Comparison of ENCODE assay signal across 22 cellular contexts in genomic region chr5:126043684-126044083, GRCh38.
DNase-seq lines count a peak whose midpoint lies in the region; ATAC-seq and TF ChIP-seq lines count a peak whose summit lies in the region.
"Had no signal": no experiment of that assay in that cellular context is flagged by ENCODE, and none has a peak within 500 bp of the region (broad histone marks: within the 10 kb centered on the region; RNA-seq: fewer than 3 reads in every experiment).

No MANE protein-coding gene starts in this region.

- H3K9me3 Mint-ChIP-seq in activated T-cell treated with anti-CD3 and anti-CD28 coated beads, Interleukin-2, amount 50 U/mL, for 4 hours = no peaks in the 10 kb centered on the region
- H3K9me3 Mint-ChIP-seq: activated CD4-positive, alpha-beta memory T cell treated with anti-CD3 and anti-CD28 coated beads for 36 hours; activated naive CD4-positive, alpha-beta T cell treated with anti-CD3 and anti-CD28 coated beads for 36 hours; memory B cell; nephron progenitor cell had no signal

- no peaks in the 10 kb centered on the region for H3K36me3 ChIP-seq in right atrium auricular region
- H3K36me3 ChIP-seq: ascending aorta, prostate gland, WERI-Rb-1 had no signal

- H3K27me3 ChIP-seq in right atrium auricular region = no peaks in the 10 kb centered on the region
- H3K27me3 ChIP-seq: ascending aorta had no signal

- peak; percentile 74 for DNase-seq in NCI-H748 (lab: John Stamatoyannopoulos, UW; ENCODE audit: unreplicated experiment)
- DNase-seq in NCI-H748 treated with DMSO at 0.1 percent for 48 hours (lab: John Stamatoyannopoulos, UW) = no peak
- peak; percentile 47 for DNase-seq in amniotic epithelial cell (ENCODE audit: low read depth)
- DNase-seq in right atrium auricular region (ENCODE audit: low spot score) = no peak
- DNase-seq in retinal pigment epithelial cell (ENCODE audit: low read depth) = peak; percentile 66
- no peak for DNase-seq in activated T-cell treated with anti-CD3 and anti-CD28 coated beads, Interleukin-2, amount 50 U/mL, for 4 hours
- DNase-seq: activated CD4-positive, alpha-beta memory T cell treated with anti-CD3 and anti-CD28 coated beads for 36 hours; activated naive CD4-positive, alpha-beta T cell treated with anti-CD3 and anti-CD28 coated beads for 36 hours; kidney; nephron progenitor cell; OCI-M1; SIG-M5; stimulated activated CD4-positive, alpha-beta T cell treated with anti-CD3 and anti-CD28 coated beads, Interleukin-12 subunit alpha, Interleukin-12 subunit beta, amount 100 ng/mL, for 4 hours; stimulated activated CD8-positive, alpha-beta memory T cell treated with anti-CD3 and anti-CD28 coated beads, Interleukin-4, amount 100 ng/mL, for 48 hours; substantia nigra; WERI-Rb-1 had no signal

- no peak overlapping the region for H3K4me3 Mint-ChIP-seq in activated T-cell treated with anti-CD3 and anti-CD28 coated beads, Interleukin-2, amount 50 U/mL, for 4 hours
- H3K4me3 Mint-ChIP-seq: activated CD4-positive, alpha-beta memory T cell treated with anti-CD3 and anti-CD28 coated beads for 36 hours; activated naive CD4-positive, alpha-beta T cell treated with anti-CD3 and anti-CD28 coated beads for 36 hours; memory B cell; nephron progenitor cell had no signal

- H3K4me3 ChIP-seq in right atrium auricular region = no peak overlapping the region
- H3K4me3 ChIP-seq in retinal pigment epithelial cell (ENCODE audit: low read length) = no peak overlapping the region
- H3K4me3 ChIP-seq: ascending aorta, prostate gland had no signal

- peak overlapping the region; percentile 70 to 84 for H3K27ac ChIP-seq in right atrium auricular region
- H3K27ac ChIP-seq: ascending aorta, prostate gland, WERI-Rb-1 had no signal

- no peaks in the 10 kb centered on the region for H3K36me3 Mint-ChIP-seq in activated T-cell treated with anti-CD3 and anti-CD28 coated beads, Interleukin-2, amount 50 U/mL, for 4 hours (ENCODE audit: insufficient read depth)
- H3K36me3 Mint-ChIP-seq: activated CD4-positive, alpha-beta memory T cell treated with anti-CD3 and anti-CD28 coated beads for 36 hours; memory B cell had no signal

- peaks cover 0 to 15% of the 10 kb centered on the region in 2 donors for H3K4me1 ChIP-seq in right atrium auricular region
- H3K4me1 ChIP-seq: ascending aorta, prostate gland had no signal

- H3K9me3 ChIP-seq in right atrium auricular region = no peaks in the 10 kb centered on the region
- H3K9me3 ChIP-seq: ascending aorta, prostate gland had no signal

- no peak for ATAC-seq in activated T-cell treated with anti-CD3 and anti-CD28 coated beads, Interleukin-2, amount 50 U/mL, for 4 hours
- ATAC-seq in GM18867 (IDR thresholded peaks at IDR 0.05; ENCODE audit: unreplicated experiment) (no peak), HG03378 (IDR thresholded peaks at IDR 0.05; ENCODE audit: unreplicated experiment) (no peak)
- ATAC-seq: HCT116 had no signal

- no peaks in the 10 kb centered on the region for H3K27me3 Mint-ChIP-seq in activated T-cell treated with anti-CD3 and anti-CD28 coated beads, Interleukin-2, amount 50 U/mL, for 4 hours (ENCODE audit: low read depth)
- H3K27me3 Mint-ChIP-seq: activated CD4-positive, alpha-beta memory T cell treated with anti-CD3 and anti-CD28 coated beads for 36 hours; memory B cell had no signal

- no peak for TF ChIP-seq CTCF in right atrium auricular region (IDR thresholded peaks at IDR 0.05)
- TF ChIP-seq CTCF in retinal pigment epithelial cell (conservative IDR thresholded peaks at IDR 0.05; ENCODE audit: low read depth, low read length) = no peak

- no peaks in the 10 kb centered on the region for H3K4me1 Mint-ChIP-seq in activated T-cell treated with anti-CD3 and anti-CD28 coated beads, Interleukin-2, amount 50 U/mL, for 4 hours (ENCODE audit: low read depth)
- H3K4me1 Mint-ChIP-seq: memory B cell had no signal

Comparison
In these comparisons a context has a peak if more than half of its experiments do, and no peak if none do; other contexts are left out.
1. DNase-seq: peak in NCI-H748 (single experiment), amniotic epithelial cell (single experiment) and retinal pigment epithelial cell (single experiment); none in NCI-H748 treated with DMSO at 0.1 percent for 48 hours (single experiment), right atrium auricular region (single experiment) and activated T-cell treated with anti-CD3 and anti-CD28 coated beads, Interleukin-2, amount 50 U/mL, for 4 hours (single experiment).